23 cellular contexts compared by ENCODE assay signal in the genomic region with DNA sequence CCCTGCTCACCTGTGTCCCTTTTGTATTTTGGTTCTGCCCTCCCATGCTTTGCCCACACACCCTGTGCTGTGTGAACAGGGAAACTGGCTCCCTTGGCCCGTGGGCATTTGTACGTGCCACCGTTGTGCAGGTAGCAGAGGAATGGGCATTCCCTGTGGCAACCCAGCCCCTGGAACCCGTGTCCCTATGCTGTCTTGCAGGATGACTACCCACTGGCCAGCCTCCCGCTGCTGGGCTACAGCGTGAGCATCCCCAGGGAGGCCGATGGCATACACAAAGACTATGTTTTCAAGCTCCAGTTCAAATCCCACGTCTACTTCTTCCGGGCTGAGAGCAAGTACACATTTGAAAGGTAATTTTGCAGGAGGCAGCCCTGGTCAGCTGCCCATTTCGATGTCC. TPM values are rescaled to one million over a fixed set of nuclear protein-coding genes. Genes with fewer than 3 reads are reported as not detected.
DNase-seq lines count a peak whose midpoint lies in the region; ATAC-seq and TF ChIP-seq lines count a peak whose summit lies in the region.
"Had no signal": no experiment of that assay in that cellular context is flagged by ENCODE, and none has a peak within 500 bp of the region (broad histone marks: within the 10 kb centered on the region; RNA-seq: fewer than 3 reads in every experiment).

No MANE protein-coding gene starts in this region.

- H3K4me3 ChIP-seq in cardiac muscle cell (no peak overlapping the region), left ventricle myocardium inferior (no peak overlapping the region), upper lobe of right lung (no peak overlapping the region), colonic mucosa (no peak overlapping the region)
- H3K4me3 ChIP-seq: A549; BLaER1 treated with 17β-estradiol and CSF1 and Interleukin-3, amounts not matched to agents 10 nM and 100 nM; HAP-1 had no signal

- H3K4me1 Mint-ChIP-seq in neural crest cell = no peaks in the 10 kb centered on the region
- H3K4me1 Mint-ChIP-seq: CD14-positive monocyte; CD8-positive, alpha-beta memory T cell had no signal

- TF ChIP-seq CTCF in cardiac muscle cell (IDR thresholded peaks at IDR 0.05; ENCODE audit: low read depth, low read length) (no peak), left ventricle myocardium inferior (IDR thresholded peaks at IDR 0.05; ENCODE audit: borderline replicate concordance) (no peak), RWPE1 (conservative IDR thresholded peaks at IDR 0.05; ENCODE audit: low read depth) (no peak), neural crest cell (conservative IDR thresholded peaks at IDR 0.05) (no peak), upper lobe of right lung (IDR thresholded peaks at IDR 0.05) (no peak), colonic mucosa (IDR thresholded peaks at IDR 0.05) (no peak)

- H3K36me3 Mint-ChIP-seq in neural crest cell (ENCODE audit: low read depth) = peaks cover 6% of the 10 kb centered on the region

- CTCF ChIA-PET in RWPE1 (lab: Yijun Ruan, JAX) = no interaction called here

- no peak overlapping the region for H3K9ac ChIP-seq in colonic mucosa (ENCODE audit: low read depth in 2 of 2, low read length in 2 of 2)
- H3K9ac ChIP-seq: BLaER1 treated with 17β-estradiol and CSF1 and Interleukin-3, amounts not matched to agents 10 nM and 100 nM had no signal

- H3K27ac ChIP-seq in cardiac muscle cell = peak overlapping the region; percentile 23
- H3K27ac ChIP-seq in left ventricle myocardium inferior (replicated peaks) = no peak overlapping the region
- H3K27ac ChIP-seq in RWPE1 = peak overlapping the region; percentile 17; the same call in 1 of the 2 replicates
- H3K27ac ChIP-seq in upper lobe of right lung = no peak overlapping the region
- no peak overlapping the region for H3K27ac ChIP-seq in colonic mucosa
- H3K27ac ChIP-seq: A549; BLaER1 treated with 17β-estradiol and CSF1 and Interleukin-3, amounts not matched to agents 10 nM and 100 nM had no signal

- no peaks in the 10 kb centered on the region for H3K9me3 ChIP-seq in cardiac muscle cell (ENCODE audit: low read depth)
- H3K9me3 ChIP-seq in left ventricle myocardium inferior (replicated peaks) = no peaks in the 10 kb centered on the region
- H3K9me3 ChIP-seq in upper lobe of right lung = no peaks in the 10 kb centered on the region
- no peaks in the 10 kb centered on the region for H3K9me3 ChIP-seq in colonic mucosa
- H3K9me3 ChIP-seq: A549; BE2C; BLaER1 treated with 17β-estradiol and CSF1 and Interleukin-3, amounts not matched to agents 10 nM and 100 nM; HAP-1 had no signal

- no peaks in the 10 kb centered on the region for H3K9me3 Mint-ChIP-seq in neural crest cell
- H3K9me3 Mint-ChIP-seq: CD14-positive monocyte; CD4-positive, alpha-beta T cell; CD8-positive, alpha-beta memory T cell; HFFc6 had no signal

- POLR2A ChIA-PET in RWPE1 (lab: Yijun Ruan, JAX; ENCODE audit: low non-redundant PET) = no interaction called here

- DNase-seq in cardiac muscle cell (ENCODE audit: low read depth in 1 of 2, low spot score in 1 of 2) = no peak
- DNase-seq in left ventricle myocardium inferior = no peak
- DNase-seq in RWPE1 (ENCODE audit: low spot score) = no peak
- no peak for DNase-seq in neural crest cell (ENCODE audit: low read depth, low spot score)
- DNase-seq in upper lobe of right lung = peak; percentile 60
- no peak for DNase-seq in colonic mucosa
- DNase-seq in NCI-H1105 (lab: John Stamatoyannopoulos, UW) = no peak
- DNase-seq: 8988T; ACHN; AML-193; BE2C; CD4-positive, alpha-beta T cell; DMS 273 treated with DMSO at 0.1 percent for 48 hours; DMS79; EL; GDM1; GOT3; HFFc6 had no signal

- peak overlapping the region; percentile 27 for H3K4me3 Mint-ChIP-seq in neural crest cell
- H3K4me3 Mint-ChIP-seq: CD14-positive monocyte; CD4-positive, alpha-beta T cell; CD8-positive, alpha-beta memory T cell; HFFc6 had no signal

- no peaks in the 10 kb centered on the region for H3K4me1 ChIP-seq in cardiac muscle cell (ENCODE audit: low read depth)
- no peaks in the 10 kb centered on the region for H3K4me1 ChIP-seq in left ventricle myocardium inferior
- H3K4me1 ChIP-seq in upper lobe of right lung = no peaks in the 10 kb centered on the region
- H3K4me1 ChIP-seq in colonic mucosa = no peaks in the 10 kb centered on the region
- H3K4me1 ChIP-seq: A549, HAP-1 had no signal

- H3K27me3 ChIP-seq in cardiac muscle cell (no peaks in the 10 kb centered on the region), left ventricle myocardium inferior (ENCODE audit: low read depth) (no peaks in the 10 kb centered on the region), upper lobe of right lung (no peaks in the 10 kb centered on the region), colonic mucosa (no peaks in the 10 kb centered on the region)
- H3K27me3 ChIP-seq: BE2C; BLaER1 treated with 17β-estradiol and CSF1 and Interleukin-3, amounts not matched to agents 10 nM and 100 nM had no signal

- H3K27me3 Mint-ChIP-seq in neural crest cell (ENCODE audit: low read depth) = no peaks in the 10 kb centered on the region
- H3K27me3 Mint-ChIP-seq: CD4-positive, alpha-beta T cell; CD8-positive, alpha-beta memory T cell had no signal

- no peak for ATAC-seq in upper lobe of right lung
- ATAC-seq: A549 had no signal

- H3K27ac Mint-ChIP-seq in neural crest cell (ENCODE audit: unreplicated experiment) = no peak overlapping the region
- H3K27ac Mint-ChIP-seq: CD4-positive, alpha-beta T cell; HFFc6 had no signal

- intact Hi-C loops in left ventricle myocardium inferior (cut with micrococcal nuclease) (no loop called here), upper lobe of right lung (cut with DNase I) (no loop called here), colonic mucosa (cut with DNase I) (no loop called here)

- H3K36me3 ChIP-seq in cardiac muscle cell (peaks cover 15% of the 10 kb centered on the region), left ventricle myocardium inferior (peaks cover 68% of the 10 kb centered on the region), upper lobe of right lung (peaks cover 48% of the 10 kb centered on the region), colonic mucosa (peaks cover 12% of the 10 kb centered on the region)

RNA-seq across cellular contexts. Expression of gene STK25, which starts 15.3 kb away (rescaled TPM):
- total RNA-seq in cardiac muscle cell (360 and 422 TPM in 2 replicates), left ventricle myocardium inferior (89.1 TPM), neural crest cell (215 and 223 TPM in 2 replicates), upper lobe of right lung (134 TPM), colonic mucosa (100 to 1,000 TPM in 1 of 2 donors, 10 to 100 TPM in 1; 87.8 to 144 TPM)
- 295 and 302 TPM in 2 replicates for polyA plus RNA-seq in cardiac muscle cell

Comparison
In these comparisons a context has a peak if more than half of its experiments do, and no peak if none do; other contexts are left out.
1. H3K27ac ChIP-seq: peak in cardiac muscle cell (single experiment) and RWPE1 (single experiment); none in left ventricle myocardium inferior (single experiment), upper lobe of right lung (single experiment) and colonic mucosa (single experiment).